1 cellular context compared by ENCODE assay signal in genomic region chr10:100806356-100806645, GRCh38.
A peak's percentile ranks its signal among the peaks of the same experiment; 100 is the strongest.
TF ChIP-seq lines count a peak whose summit lies in the region.

No MANE protein-coding gene starts in this region.

TF ChIP-seq in SK-N-SH, 30 proteins besides CTCF, POLR2A, EP300 and RAD21 (continued from another document):
- TF ChIP-seq POLR2AphosphoS5 (IDR thresholded peaks at IDR 0.05; ENCODE audit: low read depth, low read length): no peak
- TF ChIP-seq GATA2 (CRISPR knock-in tag; IDR thresholded peaks at IDR 0.05): peak; percentile 25; the same call in 1 of the 2 replicates
- TF ChIP-seq FOSL2 (IDR thresholded peaks at IDR 0.05; ENCODE audit: borderline replicate concordance, low read depth): no peak
- TF ChIP-seq MXI1 (IDR thresholded peaks at IDR 0.05; ENCODE audit: low read depth, low read length): peak; percentile 50; the same call in 1 of the 2 replicates
- TF ChIP-seq RFX5 (IDR thresholded peaks at IDR 0.05; ENCODE audit: low read length): no peak
- TF ChIP-seq REST (IDR thresholded peaks at IDR 0.05; ENCODE audit: low read depth, low read length): no peak
